In genomic region chr11:117842131-117842941, GRCh38 we compare ENCODE assay signal across 14 cellular contexts. TPM values are rescaled to one million over a fixed set of nuclear protein-coding genes. Genes with fewer than 3 reads are reported as not detected.
DNase-seq lines count a peak whose midpoint lies in the region; ATAC-seq and TF ChIP-seq lines count a peak whose summit lies in the region.
"Had no signal": no experiment of that assay in that cellular context is flagged by ENCODE, and none has a peak within 500 bp of the region (broad histone marks: within the 10 kb centered on the region; RNA-seq: fewer than 3 reads in every experiment).

No MANE protein-coding gene starts in this region.

- H3K4me1 ChIP-seq in DND-41 (ENCODE audit: insufficient read depth, low read length) (peaks cover 43% of the 10 kb centered on the region), heart left ventricle (peaks cover 0 to 23% (median 9%) of the 10 kb centered on the region in 12 donors)
- H3K4me1 ChIP-seq: BE2C had no signal

- H3K4me2 ChIP-seq in DND-41 (ENCODE audit: insufficient read depth, low read length), result no peak overlapping the region

- H3K4me3 ChIP-seq in DND-41 (ENCODE audit: low read depth in 1 of 2, low read length in 2 of 2) (no peak overlapping the region), heart left ventricle (no peak overlapping the region)

- no peak overlapping the region for H3K9ac ChIP-seq in DND-41 (ENCODE audit: low read depth, low read length)

- no peaks in the 10 kb centered on the region for H3K36me3 Mint-ChIP-seq in progenitor cell of endocrine pancreas (ENCODE audit: insufficient read depth)

- intact Hi-C loops in heart left ventricle (cut with DNase I), result loop anchor here in 9 of 10 donors (2.0 to 10.0 kb wide), 7 partner anchors 35 to 212 kb away; partner anchors contain the start of gene FXYD6 (in 1 of the 9)

- DNase-seq in DND-41 (no peak), OCI-M1 (lab: John Stamatoyannopoulos, UW) (peak; percentile 22), heart left ventricle (peak in 4 of 5 donors; percentile 18 to 31 (median 26)), progenitor cell of endocrine pancreas (ENCODE audit: low spot score, unreplicated experiment) (no peak), NCI-H2081 treated with DMSO at 0.1 percent for 48 hours (lab: John Stamatoyannopoulos, UW) (no peak), activated gamma-delta T cell treated with Interleukin-2 at 50 U/mL for 16 hours (no peak), hippocampal formation (lab: John Stamatoyannopoulos, UW) (no peak)
- DNase-seq: activated CD4-positive, CD25-positive, alpha-beta regulatory T cell; BE2C; NCI-H524; SHP77 treated with DMSO at 0.1 percent for 48 hours had no signal

- H3K27me3 ChIP-seq in DND-41 (ENCODE audit: insufficient read depth, low read length, poor library complexity) (no peaks in the 10 kb centered on the region), heart left ventricle (no peaks in the 10 kb centered on the region)
- H3K27me3 ChIP-seq: BE2C had no signal

- H4K20me1 ChIP-seq in DND-41 (ENCODE audit: insufficient read depth, low read length), result no peaks in the 10 kb centered on the region

- H3K9me3 ChIP-seq in DND-41 (ENCODE audit: insufficient read depth, low read length, severe bottlenecking) (no peaks in the 10 kb centered on the region), heart left ventricle (no peaks in the 10 kb centered on the region)
- H3K9me3 ChIP-seq: BE2C had no signal

- peaks cover 53% of the 10 kb centered on the region for H3K36me3 ChIP-seq in DND-41 (ENCODE audit: insufficient read depth, low read length)
- peaks cover 0 to 46% (median 23%) of the 10 kb centered on the region in 9 donors for H3K36me3 ChIP-seq in heart left ventricle

- no peak overlapping the region for H3K4me3 Mint-ChIP-seq in progenitor cell of endocrine pancreas (ENCODE audit: low read depth)

- no peak overlapping the region for H2AFZ ChIP-seq in DND-41 (ENCODE audit: low read depth, low read length)

- peak overlapping the region; percentile 41 for H3K27ac Mint-ChIP-seq in progenitor cell of endocrine pancreas

- H3K9me3 Mint-ChIP-seq in progenitor cell of endocrine pancreas (ENCODE audit: low read depth), result no peaks in the 10 kb centered on the region

- ATAC-seq in DND-41 (ENCODE audit: insufficient read depth, low read depth) (no peak), heart left ventricle (peak; percentile 24 to 59 (median 43)), GM21619 (IDR thresholded peaks at IDR 0.05; ENCODE audit: unreplicated experiment) (no peak)

- no peak for TF ChIP-seq POLR2A in heart left ventricle (IDR thresholded peaks at IDR 0.05)

- H3K79me2 ChIP-seq in DND-41 (ENCODE audit: insufficient read depth, low read length), result peaks cover 19% of the 10 kb centered on the region

- TF ChIP-seq CTCF in DND-41 (IDR thresholded peaks at IDR 0.05; ENCODE audit: borderline replicate concordance, extremely low read depth, low read length, poor library complexity, severe bottlenecking) (no peak), heart left ventricle (IDR thresholded peaks at IDR 0.05) (no peak), progenitor cell of endocrine pancreas (IDR thresholded peaks at IDR 0.05; ENCODE audit: unreplicated experiment) (no peak)

- no peaks in the 10 kb centered on the region for H3K27me3 Mint-ChIP-seq in progenitor cell of endocrine pancreas

- 78 to 82% (median 80%) methylated on average over 16 of the region's 16 CpGs for WGBS in heart left ventricle, 4 donors

- H3K4me1 Mint-ChIP-seq in progenitor cell of endocrine pancreas (ENCODE audit: low read depth), result peaks cover 7% of the 10 kb centered on the region

- H3K27ac ChIP-seq in DND-41 (ENCODE audit: low read length) (peak overlapping the region; percentile 75), heart left ventricle (peak overlapping the region in 4 of 12 donors; percentile 22 to 71 (median 32))

RNA-seq across cellular contexts. Expression of gene FXYD2, which starts 17.8 kb away (rescaled TPM):
- total RNA-seq in heart left ventricle (1 to 10 TPM in 5 of 9 donors, under 1 TPM in 3, not detected in 1; 0.48 to 2.7 (median 1.8) TPM), progenitor cell of endocrine pancreas (7.4 and 7.7 TPM in 2 replicates)
- polyA plus RNA-seq in heart left ventricle, result 1 to 10 TPM in 1 of 2 donors, under 1 TPM in 1; 0.53 to 1.8 TPM
- total RNA-seq: bronchial epithelial cell, esophagus mucosa had no signal

RNA-seq across cellular contexts. Expression of gene FXYD6, which starts 34.1 kb away (rescaled TPM):
- total RNA-seq in heart left ventricle, result 10 to 100 TPM; 24.6 to 51.2 (median 35.0) TPM
- 10 to 100 TPM; 51.2 to 54.0 TPM for polyA plus RNA-seq in heart left ventricle
- total RNA-seq in progenitor cell of endocrine pancreas, result 26.1 and 28.5 TPM in 2 replicates
- total RNA-seq: bronchial epithelial cell had no signal

RNA-seq across cellular contexts. Expression of gene DSCAML1, which starts 45.3 kb away (rescaled TPM):
- total RNA-seq in heart left ventricle (1 to 10 TPM in 3 of 9 donors, under 1 TPM in 6; 0.05 to 1.7 (median 0.81) TPM), progenitor cell of endocrine pancreas (2.1 and 2.7 TPM in 2 replicates)
- polyA plus RNA-seq in heart left ventricle, result under 1 TPM; 0.11 to 0.76 TPM
- total RNA-seq: esophagus mucosa had no signal

Comparison
In these comparisons a context has a peak if more than half of its experiments do, and no peak if none do; other contexts are left out.
1. ATAC-seq: peak in heart left ventricle (4 of 4); none in DND-41 (single experiment) and GM21619 (single experiment).
2. DNase-seq: peak in OCI-M1 (single experiment) and heart left ventricle (4 of 5); none in DND-41 (single experiment), progenitor cell of endocrine pancreas (single experiment), NCI-H2081 treated with DMSO at 0.1 percent for 48 hours (single experiment), activated gamma-delta T cell treated with Interleukin-2 at 50 U/mL for 16 hours (single experiment) and hippocampal formation (0 of 2).